ENCODE assay signal across 8 cellular contexts in genomic region chr5:96935556-96936430, GRCh38. TPM values are rescaled to one million over a fixed set of nuclear protein-coding genes. Genes with fewer than 3 reads are reported as not detected.
A peak's percentile ranks its signal among the peaks of the same experiment; 100 is the strongest.
DNase-seq lines count a peak whose midpoint lies in the region; ATAC-seq and TF ChIP-seq lines count a peak whose summit lies in the region.

Gene LNPEP (plus strand): TSS chr5:96936080. CDS start chr5:96936156, 76 bp downstream.

- no peak for TF ChIP-seq CTCF in CD8-positive, alpha-beta T cell (IDR thresholded peaks at IDR 0.05)

- peaks cover 69% of the 10 kb centered on the region for H3K4me1 Mint-ChIP-seq in CD8-positive, alpha-beta T cell (ENCODE audit: low read depth)

- peak within 1 kb of the TSS; percentile 96 for H3K4me3 ChIP-seq in CD8-positive, alpha-beta T cell (ENCODE audit: low read depth, low read length)
- peak within 1 kb of the TSS; percentile 92 for H3K4me3 ChIP-seq in effector memory CD4-positive, alpha-beta T cell (ENCODE audit: insufficient read depth, low read depth, low read length, poor library complexity, severe bottlenecking)

- intact Hi-C loops in CD8-positive, alpha-beta T cell (cut with DNase I, micrococcal nuclease) = loop anchor here (1.0 to 10.0 kb wide), 14 partner anchors 26 to 1992 kb away; partner anchors contain the start of genes ERAP2 (in 2 of the 2), ARSK (in 1 of the 2), CAST (in 1 of the 2) and CHD1 (in 1 of the 2)

- H3K27ac Mint-ChIP-seq in CD8-positive, alpha-beta T cell = peak within 1 kb of the TSS; percentile 96

- ATAC-seq in CD8-positive, alpha-beta T cell = peak; percentile 43
- peak; percentile 42 for ATAC-seq in GM19468 (IDR thresholded peaks at IDR 0.05; ENCODE audit: extremely low read depth, unreplicated experiment)

- H3K27me3 ChIP-seq in CD8-positive, alpha-beta T cell (ENCODE audit: insufficient read depth, low read length) = no peaks in the 10 kb centered on the region
- no peaks in the 10 kb centered on the region for H3K27me3 ChIP-seq in effector memory CD4-positive, alpha-beta T cell (replicated peaks; ENCODE audit: control insufficient read depth, insufficient read depth, low read length, poor library complexity, severe bottlenecking)

- H3K27ac ChIP-seq in CD8-positive, alpha-beta T cell (ENCODE audit: low read depth, low read length) = peak within 1 kb of the TSS; percentile 89
- H3K27ac ChIP-seq in effector memory CD4-positive, alpha-beta T cell (ENCODE audit: insufficient read depth, low read length, poor library complexity, severe bottlenecking) = peak within 1 kb of the TSS; percentile 93

- H3K36me3 Mint-ChIP-seq in CD8-positive, alpha-beta T cell = peaks cover 32% of the 10 kb centered on the region

- peak within 1 kb of the TSS; percentile 89 for H3K4me3 Mint-ChIP-seq in CD8-positive, alpha-beta T cell

- no peaks in the 10 kb centered on the region for H3K36me3 ChIP-seq in CD8-positive, alpha-beta T cell (ENCODE audit: insufficient read depth, low read length)
- no peaks in the 10 kb centered on the region for H3K36me3 ChIP-seq in effector memory CD4-positive, alpha-beta T cell (ENCODE audit: control insufficient read depth, insufficient read depth, low read length)

- H3K9me3 Mint-ChIP-seq in CD8-positive, alpha-beta T cell = no peaks in the 10 kb centered on the region

- CTCF ChIA-PET in CD8-positive, alpha-beta T cell (lab: Charles Lee) = interaction anchor here (0.6 to 2.0 kb wide), 8 partner anchors 10 to 226 kb away, joined by 3 to 9 read pairs (median 4); no protein-coding TSS in a partner anchor
- CTCF ChIA-PET in activated CD8-positive, alpha-beta memory T cell treated with anti-CD3 and anti-CD28 coated beads for 36 hours (lab: Charles Lee) = interaction anchor here (0.6 to 1.3 kb wide), 3 partner anchors 22 to 66 kb away, joined by 3 to 5 read pairs (median 3); no protein-coding TSS in a partner anchor

- H3K9me3 ChIP-seq in CD8-positive, alpha-beta T cell (ENCODE audit: low read length) = no peaks in the 10 kb centered on the region
- no peaks in the 10 kb centered on the region for H3K9me3 ChIP-seq in effector memory CD4-positive, alpha-beta T cell (ENCODE audit: control insufficient read depth, low read length)

- peak; percentile 86 to 96 (median 93) for DNase-seq in CD8-positive, alpha-beta T cell
- DNase-seq in HS-5 (ENCODE audit: low read depth) = peak; percentile 83
- peak; percentile 96 for DNase-seq in NK-92 treated with Interleukin-12 subunit alpha and Interleukin-12 subunit beta, amount 100 ng/mL, for 24 hours (lab: John Stamatoyannopoulos, UW)
- peak; percentile 92 to 94 (median 92) for DNase-seq in effector memory CD4-positive, alpha-beta T cell
- DNase-seq in medulla oblongata (ENCODE audit: extremely low spot score) = peak; percentile 97
- peak; percentile 88 for DNase-seq in stimulated activated CD8-positive, alpha-beta memory T cell treated with anti-CD3 and anti-CD28 coated beads, Interleukin-12 subunit alpha, Interleukin-12 subunit beta, amount 100 ng/mL, for 1 hour (ENCODE audit: low read depth)

- peaks cover 60% of the 10 kb centered on the region for H3K4me1 ChIP-seq in CD8-positive, alpha-beta T cell (ENCODE audit: insufficient read depth, low read length)
- peaks cover 31% of the 10 kb centered on the region for H3K4me1 ChIP-seq in effector memory CD4-positive, alpha-beta T cell (ENCODE audit: control insufficient read depth, insufficient read depth, low read length, poor library complexity, severe bottlenecking)

- POLR2A ChIA-PET in CD8-positive, alpha-beta T cell (lab: Charles Lee) = interaction anchor here (0.6 to 2.8 kb wide), 30 partner anchors 8 to 274 kb away, joined by 3 to 17 read pairs (median 4); partner anchors contain the start of genes CAST, ERAP1 and ERAP2
- POLR2A ChIA-PET in activated CD8-positive, alpha-beta memory T cell treated with anti-CD3 and anti-CD28 coated beads for 36 hours (lab: Charles Lee) = interaction anchor here (0.5 to 1.5 kb wide), 10 partner anchors 22 to 273 kb away, joined by 3 to 5 read pairs (median 3); partner anchors contain the start of gene ERAP1

- no peaks in the 10 kb centered on the region for H3K27me3 Mint-ChIP-seq in CD8-positive, alpha-beta T cell (ENCODE audit: low read depth)

RNA-seq across cellular contexts. Expression of gene LNPEP, which starts in this region (rescaled TPM):
- total RNA-seq in CD8-positive, alpha-beta T cell = 10 to 100 TPM; 49.5 to 49.6 TPM
- 10 to 100 TPM; 37.6 to 38.6 TPM for total RNA-seq in activated CD8-positive, alpha-beta memory T cell treated with anti-CD3 and anti-CD28 coated beads for 36 hours

Comparison
In these comparisons a context has a peak if more than half of its experiments do, and no peak if none do; other contexts are left out.
1. Peak in every context shown above with its lines: DNase-seq, ATAC-seq, H3K4me3 ChIP-seq and H3K27ac ChIP-seq.